In genomic region chr20:1893721-1894470, GRCh38 we compare ENCODE assay signal across 8 cellular contexts. TPM values are rescaled to one million over a fixed set of nuclear protein-coding genes. Genes with fewer than 3 reads are reported as not detected.
DNase-seq lines count a peak whose midpoint lies in the region; ATAC-seq and TF ChIP-seq lines count a peak whose summit lies in the region.

No MANE protein-coding gene starts in this region.

- H3K9ac ChIP-seq in rectal smooth muscle tissue (ENCODE audit: low read length), result no peak overlapping the region

- CTCF ChIA-PET in T-cell (lab: Charles Lee) (interaction anchor here in 1 of 2 donors (0.6 kb wide), 1 partner anchor 209 kb away, joined by 3 read pairs; no protein-coding TSS in a partner anchor), GM10248 (lab: Yijun Ruan, JAX) (no interaction called here)

- H3K9me3 ChIP-seq in cardiac muscle cell (ENCODE audit: low read depth), result no peaks in the 10 kb centered on the region

- H3K4me3 ChIP-seq in GM12875 (ENCODE audit: low read depth, low read length), result peak overlapping the region; percentile 64
- H3K4me3 ChIP-seq in cardiac muscle cell, result peak overlapping the region; percentile 70
- peak overlapping the region; percentile 71 for H3K4me3 ChIP-seq in rectal smooth muscle tissue (ENCODE audit: low read length)

- no peaks in the 10 kb centered on the region for H3K9me3 Mint-ChIP-seq in T-cell

- peak overlapping the region; percentile 34 to 59 (median 56) for H3K4me3 Mint-ChIP-seq in T-cell

- H3K36me3 ChIP-seq in cardiac muscle cell (no peaks in the 10 kb centered on the region), rectal smooth muscle tissue (ENCODE audit: control insufficient read depth, insufficient read depth, low read length) (no peaks in the 10 kb centered on the region)

- DNase-seq in T-cell (peak in 1 of 34 experiments; percentile 35), cardiac muscle cell (ENCODE audit: low read depth in 1 of 2, low spot score in 1 of 2) (peak in 1 of 2 donors; percentile 31), GM10248 (ENCODE audit: extremely low spot score) (no peak)
- DNase-seq in activated CD8-positive, alpha-beta memory T cell treated with anti-CD3 and anti-CD28 coated beads, Interleukin-2, amount 50 U/mL, for 4 hours, result no peak

- H3K4me1 ChIP-seq in cardiac muscle cell (ENCODE audit: low read depth) (peaks cover 27% of the 10 kb centered on the region), rectal smooth muscle tissue (ENCODE audit: control insufficient read depth, insufficient read depth, low read length) (peaks cover 16% of the 10 kb centered on the region)

- H3K27me3 ChIP-seq in cardiac muscle cell (no peaks in the 10 kb centered on the region), rectal smooth muscle tissue (ENCODE audit: control insufficient read depth, insufficient read depth, low read length) (no peaks in the 10 kb centered on the region)

- H3K27ac ChIP-seq in cardiac muscle cell (peak overlapping the region; percentile 93), rectal smooth muscle tissue (ENCODE audit: low read depth, low read length) (peak overlapping the region; percentile 92)

- H3K4me1 Mint-ChIP-seq in T-cell, result peaks cover 0 to 9% (median 5%) of the 10 kb centered on the region in 3 donors

- no peak overlapping the region for H3K27ac Mint-ChIP-seq in T-cell

- POLR2A ChIA-PET in T-cell (lab: Charles Lee) (no interaction called here), GM10248 (lab: Yijun Ruan, JAX) (no interaction called here)

- H3K36me3 Mint-ChIP-seq in T-cell, result no peaks in the 10 kb centered on the region

- TF ChIP-seq CTCF in GM12875 (IDR thresholded peaks at IDR 0.05; ENCODE audit: borderline replicate concordance, insufficient read depth, low read depth, low read length) (no peak), cardiac muscle cell (IDR thresholded peaks at IDR 0.05; ENCODE audit: low read depth, low read length) (no peak), GM10248 (IDR thresholded peaks at IDR 0.05; ENCODE audit: control extremely low read depth, extremely low read depth, low read depth, missing control alignments) (no peak)

- ATAC-seq in T-cell (replicated peaks in 1 of 4) (no peak), GM18511 (IDR thresholded peaks at IDR 0.05; ENCODE audit: unreplicated experiment) (no peak), HG03457 (IDR thresholded peaks at IDR 0.05; ENCODE audit: unreplicated experiment) (no peak)

- H3K27me3 Mint-ChIP-seq in T-cell, result peaks cover 65 to 68% of the 10 kb centered on the region in 2 donors

RNA-seq across cellular contexts. Expression of gene SIRPA, which starts 1.3 kb away (rescaled TPM):
- total RNA-seq in T-cell (under 1 TPM in 4 of 5 donors, not detected in 1; 0.15 to 0.72 (median 0.50) TPM), cardiac muscle cell (43.0 and 58.3 TPM in 2 replicates)
- 42.9 and 44.2 TPM in 2 replicates for polyA plus RNA-seq in cardiac muscle cell

Comparison
In these comparisons a context has a peak if more than half of its experiments do, and no peak if none do; other contexts are left out.
1. RNA of gene SIRPA, which starts 1.3 kb away (total RNA-seq): 43.0 to 58.3 TPM in cardiac muscle cell; 0.15 to 0.72 TPM in T-cell; every median in the first group is over 10 times any median in the second.
2. Peak in every context shown above with its lines, with median percentiles within 50 percentile points of each other: H3K4me3 ChIP-seq.